Comparison of ENCODE assay signal across 14 cellular contexts in the genomic region with DNA sequence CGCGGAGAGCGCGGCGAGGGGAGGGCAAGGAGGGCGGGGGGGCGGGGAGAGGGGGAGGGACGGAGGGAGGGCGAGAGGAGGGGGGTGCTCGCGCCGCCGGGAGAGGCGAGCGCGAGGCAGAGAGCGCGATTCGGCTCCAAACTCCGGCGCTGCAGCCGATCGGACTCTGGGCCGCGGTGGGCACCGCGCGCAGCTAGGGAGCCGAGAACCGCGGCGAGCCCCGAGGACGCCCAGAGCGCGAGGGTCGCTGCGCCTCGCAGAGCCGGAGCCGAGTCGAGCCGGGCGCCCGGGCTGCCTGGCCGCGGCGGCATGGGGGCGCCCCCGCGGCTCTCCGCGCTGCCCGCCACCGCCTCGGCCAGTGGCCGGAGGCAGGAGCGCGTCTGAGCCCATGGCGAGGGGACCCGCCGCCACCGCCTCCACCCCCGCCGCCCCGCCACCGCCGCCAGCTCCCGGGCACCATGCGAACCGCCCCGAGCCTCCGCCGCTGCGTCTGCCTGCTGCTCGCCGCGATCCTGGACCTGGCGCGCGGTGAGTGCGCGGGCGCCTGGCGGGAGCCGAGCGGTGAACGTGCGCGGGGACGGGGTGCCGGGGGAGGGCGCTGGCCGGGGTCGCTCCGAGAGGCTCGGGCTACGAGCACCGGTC. TPM values are rescaled to one million over a fixed set of nuclear protein-coding genes. Genes with fewer than 3 reads are reported as not detected.
DNase-seq lines count a peak whose midpoint lies in the region.
"Had no signal": no experiment of that assay in that cellular context is flagged by ENCODE, and none has a peak within 500 bp of the region (broad histone marks: within the 10 kb centered on the region; RNA-seq: fewer than 3 reads in every experiment).

Gene IGSF21 (plus strand): TSS at position 128 of the 642 bp plus-strand sequence. CDS start 331 bp downstream, at position 459.

- H3K27ac ChIP-seq in subcutaneous abdominal adipose tissue (ENCODE audit: low read depth, low read length): no peak within 1 kb of the TSS

- intact Hi-C loops in activated CD4-positive, alpha-beta T cell treated with anti-CD3 and anti-CD28 coated beads, Interleukin-2, amount 10 ng/mL, durations not matched to agents 24 days and 14 days (cut with micrococcal nuclease): loop anchor here (10.0 kb wide), 2 partner anchors 183 to 537 kb away; no protein-coding TSS in a partner anchor

- H3K27me3 ChIP-seq in NT2/D1 (ENCODE audit: insufficient read depth, insufficient read length) (peaks cover 77% of the 10 kb centered on the region), iPS-15b (ENCODE audit: control insufficient read depth, insufficient read depth, low read length) (peaks cover 66% of the 10 kb centered on the region), subcutaneous abdominal adipose tissue (ENCODE audit: control insufficient read depth in 5 of 5, insufficient read depth in 4 of 5, low read length in 5 of 5) (peaks cover 45 to 76% (median 66%) of the 10 kb centered on the region in 5 donors)

- no peaks in the 10 kb centered on the region for H3K36me3 Mint-ChIP-seq in activated CD4-positive, alpha-beta T cell treated with anti-CD3 and anti-CD28 coated beads, Interleukin-2, amount 10 ng/mL, durations not matched to agents 24 days and 14 days (ENCODE audit: low read depth)
- H3K36me3 Mint-ChIP-seq: activated naive CD4-positive, alpha-beta T cell treated with anti-CD3 and anti-CD28 coated beads, Interleukin-2, amount 50 U/mL, for 24 hours; stimulated activated memory B cell treated with anti-CD40 and anti-IgM and Interleukin-4, amounts not matched to agents 10 μg/mL and 1 μg/mL and 100 μg/mL, for 72 hours had no signal

- H3K36me3 ChIP-seq in NT2/D1 (ENCODE audit: insufficient read depth, insufficient read length, low read length): no peaks in the 10 kb centered on the region
- no peaks in the 10 kb centered on the region for H3K36me3 ChIP-seq in iPS-15b (ENCODE audit: control insufficient read depth, insufficient read depth, low read length)
- no peaks in the 10 kb centered on the region for H3K36me3 ChIP-seq in subcutaneous abdominal adipose tissue (ENCODE audit: control insufficient read depth in 5 of 5, insufficient read depth in 5 of 5, low read length in 5 of 5)

- no peaks in the 10 kb centered on the region for H3K4me1 Mint-ChIP-seq in activated CD4-positive, alpha-beta T cell treated with anti-CD3 and anti-CD28 coated beads, Interleukin-2, amount 10 ng/mL, durations not matched to agents 24 days and 14 days

- peak within 1 kb of the TSS; percentile 74 for H3K9ac ChIP-seq in NT2/D1 (ENCODE audit: insufficient read length, low read depth)
- no peak within 1 kb of the TSS for H3K9ac ChIP-seq in iPS-15b (ENCODE audit: low read depth, low read length)
- H3K9ac ChIP-seq in subcutaneous abdominal adipose tissue (ENCODE audit: low read length in 5 of 5): no peak within 1 kb of the TSS

- H3K4me3 ChIP-seq in NT2/D1 (ENCODE audit: insufficient read length, low read depth) (peak within 1 kb of the TSS; percentile 53), iPS-15b (ENCODE audit: low read depth, low read length) (peak within 1 kb of the TSS; percentile 61), subcutaneous abdominal adipose tissue (ENCODE audit: low read depth in 1 of 5, low read length in 5 of 5) (peak within 1 kb of the TSS in 3 of 5 donors; percentile 31 to 55 (median 47))

- H3K9me3 ChIP-seq in NT2/D1 (ENCODE audit: insufficient read depth, low read length) (no peaks in the 10 kb centered on the region), iPS-15b (ENCODE audit: control insufficient read depth, insufficient read depth, low read length) (no peaks in the 10 kb centered on the region), subcutaneous abdominal adipose tissue (ENCODE audit: control insufficient read depth in 5 of 5, low read length in 5 of 5) (no peaks in the 10 kb centered on the region)

- H3K27me3 Mint-ChIP-seq in activated CD4-positive, alpha-beta T cell treated with anti-CD3 and anti-CD28 coated beads, Interleukin-2, amount 10 ng/mL, durations not matched to agents 24 days and 14 days: peaks cover 51% of the 10 kb centered on the region

- H3K9me3 Mint-ChIP-seq in activated CD4-positive, alpha-beta T cell treated with anti-CD3 and anti-CD28 coated beads, Interleukin-2, amount 10 ng/mL, durations not matched to agents 24 days and 14 days: no peaks in the 10 kb centered on the region
- H3K9me3 Mint-ChIP-seq: activated naive CD4-positive, alpha-beta T cell treated with anti-CD3 and anti-CD28 coated beads, Interleukin-2, amount 50 U/mL, for 24 hours; effector memory CD8-positive, alpha-beta T cell; stimulated activated memory B cell treated with anti-CD40 and anti-IgM and Interleukin-4, amounts not matched to agents 10 μg/mL and 1 μg/mL and 100 μg/mL, for 72 hours had no signal

- DNase-seq in activated CD4-positive, alpha-beta T cell treated with anti-CD3 and anti-CD28 coated beads, Interleukin-2, amount 10 ng/mL, durations not matched to agents 24 days and 14 days: no peak
- no peak for DNase-seq in activated CD4-positive, alpha-beta T cell treated with anti-CD3 and anti-CD28 coated beads, Interleukin-2, amount 50 U/mL, for 48 hours
- no peak for DNase-seq in NT2/D1 (ENCODE audit: low read depth, low spot score)
- DNase-seq in stimulated activated CD4-positive, alpha-beta T cell treated with anti-CD3 and anti-CD28 coated beads, Interleukin-15, amount 100 ng/mL, for 24 hours: no peak
- DNase-seq in medulla oblongata (ENCODE audit: extremely low spot score): no peak
- no peak for DNase-seq in midbrain (lab: John Stamatoyannopoulos, UW)
- DNase-seq: AML-193; effector memory CD8-positive, alpha-beta T cell; naive thymus-derived CD4-positive, alpha-beta T cell; NCI-H187 treated with DMSO at 0.1 percent for 48 hours had no signal

- H3K4me3 Mint-ChIP-seq in activated CD4-positive, alpha-beta T cell treated with anti-CD3 and anti-CD28 coated beads, Interleukin-2, amount 10 ng/mL, durations not matched to agents 24 days and 14 days: no peak within 1 kb of the TSS
- H3K4me3 Mint-ChIP-seq: activated naive CD4-positive, alpha-beta T cell treated with anti-CD3 and anti-CD28 coated beads, Interleukin-2, amount 50 U/mL, for 24 hours; effector memory CD8-positive, alpha-beta T cell; stimulated activated memory B cell treated with anti-CD40 and anti-IgM and Interleukin-4, amounts not matched to agents 10 μg/mL and 1 μg/mL and 100 μg/mL, for 72 hours had no signal

- peak within 1 kb of the TSS; percentile 11 for H3K27ac Mint-ChIP-seq in activated CD4-positive, alpha-beta T cell treated with anti-CD3 and anti-CD28 coated beads, Interleukin-2, amount 10 ng/mL, durations not matched to agents 24 days and 14 days
- H3K27ac Mint-ChIP-seq: activated naive CD4-positive, alpha-beta T cell treated with anti-CD3 and anti-CD28 coated beads, Interleukin-2, amount 50 U/mL, for 24 hours; effector memory CD8-positive, alpha-beta T cell; naive thymus-derived CD4-positive, alpha-beta T cell; stimulated activated memory B cell treated with anti-CD40 and anti-IgM and Interleukin-4, amounts not matched to agents 10 μg/mL and 1 μg/mL and 100 μg/mL, for 72 hours had no signal

- H3K4me1 ChIP-seq in NT2/D1 (ENCODE audit: insufficient read depth, insufficient read length) (peaks cover 17% of the 10 kb centered on the region), iPS-15b (ENCODE audit: control insufficient read depth, insufficient read depth, low read length) (peaks cover 13% of the 10 kb centered on the region), subcutaneous abdominal adipose tissue (ENCODE audit: control insufficient read depth in 5 of 5, insufficient read depth in 5 of 5, low read length in 5 of 5) (peaks cover 0 to 49% (median 34%) of the 10 kb centered on the region in 5 donors)

RNA-seq across cellular contexts. Expression of gene IGSF21, which starts in this region (rescaled TPM):
- total RNA-seq in activated CD4-positive, alpha-beta T cell treated with anti-CD3 and anti-CD28 coated beads, Interleukin-2, amount 10 ng/mL, durations not matched to agents 24 days and 14 days: not detected in 2 replicates
- total RNA-seq: naive thymus-derived CD4-positive, alpha-beta T cell had no signal
